ENCODE assay signal across 8 cellular contexts in the genomic region with DNA sequence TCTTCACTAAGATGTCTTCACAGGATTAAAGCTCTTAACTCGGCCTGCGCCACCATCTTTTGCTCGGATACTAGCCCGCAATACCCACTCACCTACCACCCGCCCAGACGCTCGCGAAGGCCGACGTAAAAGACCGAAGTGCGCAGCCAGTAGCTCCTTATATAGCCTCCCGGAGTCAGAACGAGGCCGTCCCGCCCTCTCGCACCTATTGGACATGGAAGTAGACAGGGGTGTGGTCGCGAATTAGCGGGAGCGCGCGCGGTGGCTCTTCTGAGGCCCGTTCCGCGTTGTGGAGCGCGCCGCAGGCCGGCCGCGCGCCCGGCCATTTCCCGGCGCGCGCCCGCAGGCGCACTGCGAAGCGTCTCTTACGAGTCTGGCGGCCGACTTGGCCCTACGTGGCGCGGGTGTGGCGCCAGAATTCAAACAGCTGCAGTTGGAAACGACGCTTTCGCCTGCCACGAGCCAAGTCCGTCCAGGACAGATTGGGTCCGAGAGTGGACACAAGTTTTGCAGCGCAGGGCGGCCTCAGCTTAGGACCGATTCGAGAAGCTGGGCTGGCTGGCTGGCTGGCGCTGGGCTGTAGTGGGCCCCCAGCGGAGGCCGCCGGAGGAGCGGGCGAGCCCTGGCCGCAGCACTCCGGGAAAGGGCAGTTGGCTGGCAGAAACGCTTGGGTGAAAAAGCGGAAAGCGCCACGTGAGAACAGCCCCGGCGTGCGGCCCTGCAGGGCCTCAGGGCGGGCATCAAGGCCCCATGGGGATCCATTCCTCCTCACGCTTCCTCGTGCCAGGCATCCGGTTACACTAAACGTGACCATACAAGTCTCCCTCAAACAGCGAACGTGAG. TPM values are rescaled to one million over a fixed set of nuclear protein-coding genes. Genes with fewer than 3 reads are reported as not detected.
DNase-seq lines count a peak whose midpoint lies in the region; ATAC-seq, FAIRE-seq and TF ChIP-seq lines count a peak whose summit lies in the region.

No MANE protein-coding gene starts in this region.

- H3K4me1 ChIP-seq in keratinocyte (ENCODE audit: control insufficient read depth, extremely low read depth, insufficient read depth, low read length): peaks cover 24% of the 10 kb centered on the region

- DNase-seq in AG09319 (ENCODE audit: extremely low read depth, low read depth) (peak; percentile 99), NCI-H226 (peak; percentile 97), keratinocyte (ENCODE audit: low read depth, low spot score) (peak; percentile 85)
- DNase-seq in activated CD4-positive, CD25-positive, alpha-beta regulatory T cell (lab: John Stamatoyannopoulos, UW): peak; percentile 94 to 96 (median 96)
- peak; percentile 99 for DNase-seq in central memory CD8-positive, alpha-beta T cell (ENCODE audit: low spot score in 2 of 2)
- peak; percentile 95 to 98 (median 96) for DNase-seq in stimulated activated CD4-positive, alpha-beta T cell treated with anti-CD3 and anti-CD28 coated beads, Interleukin-12 subunit alpha, Interleukin-12 subunit beta, amount 100 ng/mL, for 48 hours (ENCODE audit: low read depth in 2 of 3, low spot score in 1 of 3)

- peak overlapping the region; percentile 99 for H3K4me3 Mint-ChIP-seq in central memory CD8-positive, alpha-beta T cell

- dilution Hi-C loops in keratinocyte (cut with MboI; ENCODE audit: extremely low pct_ligation_motif_present, low sequenced_read_pairs): no loop called here

- H3K36me3 ChIP-seq in keratinocyte (ENCODE audit: control insufficient read depth in 2 of 2, extremely low read depth in 1 of 2, insufficient read depth in 2 of 2, low read length in 2 of 2): peaks cover 1 to 33% of the 10 kb centered on the region in 2 experiments

- peak overlapping the region; percentile 99 for H3K9ac ChIP-seq in keratinocyte (ENCODE audit: control insufficient read depth, extremely low read depth, insufficient read depth, low read length)

- ATAC-seq in GM19023 (IDR thresholded peaks at IDR 0.05; ENCODE audit: unreplicated experiment) (peak; percentile 84), HG03196 (IDR thresholded peaks at IDR 0.05; ENCODE audit: unreplicated experiment) (peak; percentile 82)
- ATAC-seq in central memory CD8-positive, alpha-beta T cell (replicated peaks; ENCODE audit: extremely low read depth, poor library complexity, severe bottlenecking): peak; percentile 95

- H3K36me3 Mint-ChIP-seq in central memory CD8-positive, alpha-beta T cell (ENCODE audit: insufficient read depth): peaks cover 27% of the 10 kb centered on the region

- H3K4me1 Mint-ChIP-seq in central memory CD8-positive, alpha-beta T cell: peaks cover 46% of the 10 kb centered on the region

- peaks cover 20% of the 10 kb centered on the region for H4K20me1 ChIP-seq in keratinocyte (ENCODE audit: control insufficient read depth, extremely low read depth, insufficient read depth, low read length)

- H3K27me3 Mint-ChIP-seq in central memory CD8-positive, alpha-beta T cell: no peaks in the 10 kb centered on the region

- H3K9me1 ChIP-seq in keratinocyte (ENCODE audit: control insufficient read depth, extremely low read depth, insufficient read depth, low read length): peaks cover 2% of the 10 kb centered on the region

- H3K4me3 ChIP-seq in keratinocyte (ENCODE audit: control insufficient read depth in 2 of 3, extremely low read depth in 1 of 3, insufficient read depth in 2 of 3, low read depth in 1 of 3, low read length in 3 of 3): peak overlapping the region; percentile 93 to 100 (median 99)

- H3K27ac ChIP-seq in keratinocyte (ENCODE audit: control insufficient read depth, insufficient read depth, low read length): peak overlapping the region; percentile 94

- H3K4me2 ChIP-seq in keratinocyte (ENCODE audit: control insufficient read depth, extremely low read depth, insufficient read depth, low read depth, low read length): peak overlapping the region; percentile 96

- H3K27me3 ChIP-seq in keratinocyte (ENCODE audit: control insufficient read depth, extremely low read depth, insufficient read depth, low read length): no peaks in the 10 kb centered on the region

- H3K9me3 Mint-ChIP-seq in central memory CD8-positive, alpha-beta T cell: no peaks in the 10 kb centered on the region

- peak overlapping the region; percentile 93 for H2AFZ ChIP-seq in keratinocyte (ENCODE audit: control insufficient read depth, low read length)

- peaks cover 42% of the 10 kb centered on the region for H3K79me2 ChIP-seq in keratinocyte (ENCODE audit: control insufficient read depth, insufficient read depth, low read length)

- H3K27ac Mint-ChIP-seq in central memory CD8-positive, alpha-beta T cell (ENCODE audit: low read depth): peak overlapping the region; percentile 99

- no peak for FAIRE-seq in keratinocyte (lab: Jason Lieb, UNC)

- TF ChIP-seq CTCF in AG09319 (IDR thresholded peaks at IDR 0.05; ENCODE audit: low read depth, low read length) (no peak; the same call in 1 of the 2 replicates), keratinocyte (optimal IDR thresholded peaks at IDR 0.05 in 1 of 3, IDR thresholded peaks at IDR 0.05 in 1 of 3, conservative IDR thresholded peaks at IDR 0.05 in 1 of 3; ENCODE audit: extremely low read depth in 1 of 3, insufficient read depth in 2 of 3, low read length in 3 of 3) (no peak)

- no peaks in the 10 kb centered on the region for H3K9me3 ChIP-seq in keratinocyte (ENCODE audit: control insufficient read depth, low read depth, low read length)

RNA-seq across cellular contexts. Expression of gene SYNCRIP, which starts 36.1 kb away (rescaled TPM):
- 20.3 to 56.8 TPM (median 22.6 TPM) in 3 replicates for polyA plus RNA-seq in keratinocyte
- polyA plus RNA-seq in keratinocyte (2011; ENCODE audit: low read depth): 155 TPM
- polyA plus RNA-seq in keratinocyte (2011; cell fraction: cytosol; rRNA removed): 28.7 and 54.7 TPM in 2 replicates
- polyA plus RNA-seq in keratinocyte (2011; cell fraction: nucleus; rRNA removed): 54.3 and 69.9 TPM in 2 replicates
- 75.2 and 130 TPM in 2 replicates for polyA plus RNA-seq in keratinocyte (2012; ENCODE audit: low replicate concordance)
- 11.7 to 59.2 TPM (median 22.3 TPM) in 3 replicates for polyA minus RNA-seq in keratinocyte
- 20.0 TPM for polyA minus RNA-seq in keratinocyte (2011; cell fraction: cytosol; rRNA and poly(A)+ RNA removed)
- 21.3 and 48.4 TPM in 2 replicates for polyA minus RNA-seq in keratinocyte (2011; cell fraction: nucleus; rRNA and poly(A)+ RNA removed)

Comparison
In these comparisons a context has a peak if more than half of its experiments do, and no peak if none do; other contexts are left out.
1. Peak in every context shown above with its lines: DNase-seq, ATAC-seq, H3K4me3 ChIP-seq and H3K27ac ChIP-seq.